In the genomic region with DNA sequence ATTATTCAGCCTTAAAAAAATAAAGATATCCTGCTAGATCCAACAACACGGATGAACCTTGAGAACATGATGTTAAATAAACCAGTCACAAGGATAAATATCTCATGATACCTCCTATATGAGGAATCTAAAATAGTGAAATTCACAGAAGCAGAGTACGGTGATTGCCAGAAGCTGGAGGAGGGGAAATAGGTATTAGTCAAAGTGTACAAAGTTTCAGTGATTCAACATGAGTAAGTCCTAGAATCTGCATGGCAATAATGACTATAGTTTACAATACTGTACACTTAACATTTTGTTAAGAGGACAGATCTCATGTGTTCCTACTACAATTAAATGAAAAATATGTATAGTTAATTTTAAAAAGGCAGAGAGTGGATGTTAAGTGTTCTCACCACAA, we compare ENCODE assay signal across 20 cellular contexts.
DNase-seq lines count a peak whose midpoint lies in the region; ATAC-seq and TF ChIP-seq lines count a peak whose summit lies in the region.
"Had no signal": no experiment of that assay in that cellular context is flagged by ENCODE, and none has a peak within 500 bp of the region (broad histone marks: within the 10 kb centered on the region; RNA-seq: fewer than 3 reads in every experiment).

No MANE protein-coding gene starts in this region.

- no peak for DNase-seq in activated CD4-positive, alpha-beta T cell treated with anti-CD3 and anti-CD28 coated beads for 36 hours
- no peak for DNase-seq in activated CD4-positive, alpha-beta T cell treated with anti-CD3 and anti-CD28 coated beads, Interleukin-2, amount 50 U/mL, for 48 hours
- peak; percentile 4 for DNase-seq in IMR-90
- peak; percentile 59 for DNase-seq in kidney tubule cell (ENCODE audit: low spot score)
- DNase-seq in left colon, result no peak
- no peak for DNase-seq in osteocyte (ENCODE audit: extremely low spot score, unreplicated experiment)
- DNase-seq: CD4-positive, alpha-beta memory T cell; EL; head of caudate nucleus; NCI-H1048; NCI-H446; spleen; substantia nigra had no signal

- no peak overlapping the region for H3K4me3 ChIP-seq in IMR-90 (ENCODE audit: insufficient read depth, low read depth, low read length)
- H3K4me3 ChIP-seq: spleen had no signal

- no peak overlapping the region for H3K27ac ChIP-seq in IMR-90 (ENCODE audit: insufficient read depth, low read length)
- H3K27ac ChIP-seq: 22Rv1, spleen, VCaP had no signal

- H3K27me3 ChIP-seq in IMR-90 (ENCODE audit: control insufficient read depth, insufficient read depth, low read length), result no peaks in the 10 kb centered on the region
- H3K27me3 ChIP-seq: spleen had no signal

- intact Hi-C loops in activated CD4-positive, alpha-beta T cell treated with anti-CD3 and anti-CD28 coated beads for 36 hours (cut with DNase I, micrococcal nuclease), result no loop called here
- intact Hi-C loops in IMR-90 (cut with micrococcal nuclease) (no loop called here), left colon (cut with DNase I, micrococcal nuclease) (no loop called here)

- dilution Hi-C loops in IMR-90 (cut with HindIII; ENCODE audit: low sequenced_read_pairs, unreplicated experiment), result no loop called here

- no peaks in the 10 kb centered on the region for H3K9me1 ChIP-seq in IMR-90 (ENCODE audit: insufficient read depth, low read length)

- TF ChIP-seq POLR2A in IMR-90 (IDR thresholded peaks at IDR 0.05; ENCODE audit: low read depth, low read length), result no peak

- CTCF ChIA-PET in activated CD4-positive, alpha-beta T cell treated with anti-CD3 and anti-CD28 coated beads for 36 hours (lab: Charles Lee), result no interaction called here
- CTCF ChIA-PET in IMR-90 (lab: Yijun Ruan, JAX), result no interaction called here

- peaks cover 14% of the 10 kb centered on the region for H3K9me3 ChIP-seq in IMR-90 (ENCODE audit: control insufficient read depth, insufficient read depth, low read length)

- no peak overlapping the region for H4K5ac ChIP-seq in IMR-90 (ENCODE audit: low read depth, low read length)

- H3K4ac ChIP-seq in IMR-90 (ENCODE audit: low read depth, low read length), result no peak overlapping the region

- H3K4me1 ChIP-seq in IMR-90 (ENCODE audit: control insufficient read depth, insufficient read depth, low read length), result no peaks in the 10 kb centered on the region

- H3K79me1 ChIP-seq in IMR-90 (ENCODE audit: low read depth in 1 of 2, low read length in 2 of 2), result no peaks in the 10 kb centered on the region

- POLR2A ChIA-PET in activated CD4-positive, alpha-beta T cell treated with anti-CD3 and anti-CD28 coated beads for 36 hours (lab: Charles Lee), result no interaction called here
- POLR2A ChIA-PET in IMR-90 (lab: Charles Lee; ENCODE audit: unreplicated experiment), result no interaction called here

- no peaks in the 10 kb centered on the region for H3K36me3 ChIP-seq in IMR-90 (ENCODE audit: control insufficient read depth, insufficient read depth, low read length)
- H3K36me3 ChIP-seq: spleen had no signal

- H4K20me1 ChIP-seq in IMR-90 (ENCODE audit: insufficient read depth, low read length), result no peaks in the 10 kb centered on the region

- H2AK9ac ChIP-seq in IMR-90 (replicated peaks; ENCODE audit: low read depth, low read length, poor library complexity), result no peak overlapping the region

- TF ChIP-seq RAD21 in IMR-90 (IDR thresholded peaks at IDR 0.05; ENCODE audit: low read length), result no peak

- H2BK120ac ChIP-seq in IMR-90 (ENCODE audit: low read depth, low read length), result no peak overlapping the region

- H3K56ac ChIP-seq in IMR-90 (ENCODE audit: extremely low read depth, insufficient read depth, low read length), result no peak overlapping the region

- H3K14ac ChIP-seq in IMR-90 (replicated peaks; ENCODE audit: low read depth, low read length), result no peak overlapping the region

- no peak overlapping the region for H2AFZ ChIP-seq in IMR-90 (replicated peaks; ENCODE audit: low read length, poor library complexity)

- no peak overlapping the region for H3K4me2 ChIP-seq in IMR-90 (ENCODE audit: low read depth, low read length)

- H3K27me3 Mint-ChIP-seq in activated CD4-positive, alpha-beta T cell treated with anti-CD3 and anti-CD28 coated beads for 36 hours, result no peaks in the 10 kb centered on the region
- H3K27me3 Mint-ChIP-seq in osteocyte (ENCODE audit: unreplicated experiment), result no peaks in the 10 kb centered on the region
- H3K27me3 Mint-ChIP-seq: CD4-positive, alpha-beta memory T cell had no signal

- no peaks in the 10 kb centered on the region for H3K36me3 Mint-ChIP-seq in activated CD4-positive, alpha-beta T cell treated with anti-CD3 and anti-CD28 coated beads for 36 hours (ENCODE audit: low read depth)
- no peaks in the 10 kb centered on the region for H3K36me3 Mint-ChIP-seq in osteocyte (ENCODE audit: unreplicated experiment)
- H3K36me3 Mint-ChIP-seq: activated naive CD4-positive, alpha-beta T cell treated with anti-CD3 and anti-CD28 coated beads, Interleukin-2, amount 50 U/mL, for 72 hours; CD4-positive, alpha-beta memory T cell had no signal

- H3K18ac ChIP-seq in IMR-90 (ENCODE audit: low read depth, low read length), result no peak overlapping the region

- BruUV-seq in IMR-90 (replicated peaks; lab: Mats Ljungman, UMichigan), result no TSS peak

- no peak overlapping the region for H2BK20ac ChIP-seq in IMR-90 (ENCODE audit: low read depth, low read length)

- H3K23ac ChIP-seq in IMR-90 (ENCODE audit: low read depth, low read length), result no peak overlapping the region

- in situ Hi-C loops in IMR-90 (cut with MboI; ENCODE audit: low sequenced_read_pairs), result no loop called here

- H3K27ac Mint-ChIP-seq in activated CD4-positive, alpha-beta T cell treated with anti-CD3 and anti-CD28 coated beads for 36 hours, result no peak overlapping the region
- H3K27ac Mint-ChIP-seq in osteocyte (ENCODE audit: unreplicated experiment), result no peak overlapping the region
- H3K27ac Mint-ChIP-seq: activated naive CD4-positive, alpha-beta T cell treated with anti-CD3 and anti-CD28 coated beads, Interleukin-2, amount 50 U/mL, for 72 hours; CD4-positive, alpha-beta memory T cell had no signal

- TF ChIP-seq CTCF in IMR-90 (conservative IDR thresholded peaks at IDR 0.05; ENCODE audit: low read depth, low read length) (no peak), osteocyte (IDR thresholded peaks at IDR 0.05) (no peak)

- no peak overlapping the region for H4K8ac ChIP-seq in IMR-90 (ENCODE audit: low read depth in 2 of 2, low read length in 2 of 2)

- H2BK15ac ChIP-seq in IMR-90 (ENCODE audit: low read depth, low read length), result no peak overlapping the region

- H2AK5ac ChIP-seq in IMR-90 (ENCODE audit: low read depth, low read length), result no peak overlapping the region

- no peak overlapping the region for H2BK5ac ChIP-seq in IMR-90 (ENCODE audit: low read depth, low read length, poor library complexity, severe bottlenecking)

- H3K4me1 Mint-ChIP-seq in activated CD4-positive, alpha-beta T cell treated with anti-CD3 and anti-CD28 coated beads for 36 hours, result no peaks in the 10 kb centered on the region
- no peaks in the 10 kb centered on the region for H3K4me1 Mint-ChIP-seq in osteocyte (ENCODE audit: unreplicated experiment)
- H3K4me1 Mint-ChIP-seq: CD4-positive, alpha-beta memory T cell had no signal

- peaks cover 3% of the 10 kb centered on the region for H3K9me3 Mint-ChIP-seq in activated CD4-positive, alpha-beta T cell treated with anti-CD3 and anti-CD28 coated beads for 36 hours (ENCODE audit: low read depth)
- no peaks in the 10 kb centered on the region for H3K9me3 Mint-ChIP-seq in osteocyte (ENCODE audit: unreplicated experiment)

- no peak overlapping the region for H4K91ac ChIP-seq in IMR-90 (ENCODE audit: insufficient read depth, low read depth, low read length)

- H3K4me3 Mint-ChIP-seq in activated CD4-positive, alpha-beta T cell treated with anti-CD3 and anti-CD28 coated beads for 36 hours, result no peak overlapping the region
- H3K4me3 Mint-ChIP-seq in osteocyte (ENCODE audit: unreplicated experiment), result no peak overlapping the region
- H3K4me3 Mint-ChIP-seq: CD4-positive, alpha-beta memory T cell had no signal

- peak; percentile 60 for ATAC-seq in activated CD4-positive, alpha-beta T cell treated with anti-CD3 and anti-CD28 coated beads for 36 hours
- ATAC-seq in HG02798 (IDR thresholded peaks at IDR 0.05; ENCODE audit: poor library complexity, unreplicated experiment) (peak; percentile 32), IMR-90 (ENCODE audit: low read depth) (no peak), HG02840 (IDR thresholded peaks at IDR 0.05; ENCODE audit: low FRiP score, unreplicated experiment) (no peak), left colon (no peak)
- ATAC-seq: HepG2, SK-N-SH treated with all-trans-retinoic acid at 6 μM for 48 hours had no signal

- H3K9ac ChIP-seq in IMR-90 (ENCODE audit: low read depth, low read length), result no peak overlapping the region

- no CpG with 5 or more reads among the region's 2 CpGs for WGBS in IMR-90 (ENCODE audit: extremely low coverage in 2 of 2, insufficient read length in 1 of 2), 2 experiments

TF ChIP-seq in IMR-90, 13 proteins besides CTCF, POLR2A, EP300 and RAD21 (continues in another document):
- no peak for TF ChIP-seq CHD1 (IDR thresholded peaks at IDR 0.05; ENCODE audit: low read depth, low read length)
- TF ChIP-seq NFE2L2 (IDR thresholded peaks at IDR 0.05; ENCODE audit: low read depth, low read length), result no peak
- no peak for TF ChIP-seq MAFK (IDR thresholded peaks at IDR 0.05; ENCODE audit: low read depth, low read length)
- TF ChIP-seq, protein P1, sequence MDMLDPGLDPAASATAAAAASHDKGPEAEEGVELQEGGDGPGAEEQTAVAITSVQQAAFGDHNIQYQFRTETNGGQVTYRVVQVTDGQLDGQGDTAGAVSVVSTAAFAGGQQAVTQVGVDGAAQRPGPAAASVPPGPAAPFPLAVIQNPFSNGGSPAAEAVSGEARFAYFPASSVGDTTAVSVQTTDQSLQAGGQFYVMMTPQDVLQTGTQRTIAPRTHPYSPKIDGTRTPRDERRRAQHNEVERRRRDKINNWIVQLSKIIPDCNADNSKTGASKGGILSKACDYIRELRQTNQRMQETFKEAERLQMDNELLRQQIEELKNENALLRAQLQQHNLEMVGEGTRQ (IDR thresholded peaks at IDR 0.05; ENCODE audit: low read depth, low read length), result no peak
- no peak for TF ChIP-seq MXI1 (IDR thresholded peaks at IDR 0.05; ENCODE audit: borderline replicate concordance, low read depth, low read length)
- no peak for TF ChIP-seq RFX5 (IDR thresholded peaks at IDR 0.05; ENCODE audit: low read depth, low read length)
- TF ChIP-seq MAZ (IDR thresholded peaks at IDR 0.05; ENCODE audit: borderline replicate concordance, low read depth, low read length), result no peak
- no peak for TF ChIP-seq ELK1 (IDR thresholded peaks at IDR 0.05; ENCODE audit: borderline replicate concordance, low read depth, low read length)
- TF ChIP-seq FOS (IDR thresholded peaks at IDR 0.05; ENCODE audit: low read depth, low read length), result no peak

Comparison
In these comparisons a context has a peak if more than half of its experiments do, and no peak if none do; other contexts are left out.
1. ATAC-seq: peak in activated CD4-positive, alpha-beta T cell treated with anti-CD3 and anti-CD28 coated beads for 36 hours (single experiment) and HG02798 (single experiment); none in IMR-90 (single experiment), HG02840 (single experiment) and left colon (single experiment).
2. DNase-seq: peak in IMR-90 (single experiment) and kidney tubule cell (single experiment); none in activated CD4-positive, alpha-beta T cell treated with anti-CD3 and anti-CD28 coated beads for 36 hours (single experiment), activated CD4-positive, alpha-beta T cell treated with anti-CD3 and anti-CD28 coated beads, Interleukin-2, amount 50 U/mL, for 48 hours (0 of 2), left colon (0 of 2) and osteocyte (single experiment).